8 cellular contexts compared by ENCODE assay signal in the genomic region with DNA sequence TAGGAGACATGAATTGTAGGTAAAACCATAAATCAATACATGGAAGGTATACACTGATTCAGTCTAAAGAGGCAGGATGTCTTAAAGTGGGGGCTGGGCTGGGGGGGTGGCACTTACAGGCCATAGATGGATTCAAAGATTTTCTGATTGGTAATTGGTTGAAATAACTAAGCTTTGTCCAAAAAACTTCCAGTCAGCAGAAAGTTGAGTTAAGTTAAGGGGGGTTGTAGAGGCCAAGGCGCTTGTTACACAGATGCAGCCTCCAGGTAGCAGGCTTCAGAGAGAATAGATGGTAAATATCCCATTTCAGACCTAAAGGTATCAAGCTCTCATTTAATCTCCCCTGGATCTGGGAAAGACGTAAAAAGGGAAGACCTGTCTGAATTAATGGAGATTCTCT.
"Had no signal": no experiment of that assay in that cellular context is flagged by ENCODE, and none has a peak within 500 bp of the region (broad histone marks: within the 10 kb centered on the region; RNA-seq: fewer than 3 reads in every experiment).

No MANE protein-coding gene starts in this region.

- H3K27ac ChIP-seq: HL-60, KMS-11 had no signal

- H3K4me1 Mint-ChIP-seq: IgD-negative memory B cell had no signal

- DNase-seq: IMR-90, KBM-7, KG1 had no signal

- ATAC-seq: K562 had no signal

- H3K4me3 ChIP-seq: K562 had no signal

- H3K4me3 Mint-ChIP-seq: IgD-negative memory B cell had no signal

- H3K27ac Mint-ChIP-seq: IgD-negative memory B cell had no signal

- H3K4me2 ChIP-seq: KMS-11 had no signal

- FAIRE-seq: HTR-8/SVneo, K562 had no signal

- H3K9ac ChIP-seq: KMS-11 had no signal

- H3K27me3 Mint-ChIP-seq: IgD-negative memory B cell had no signal

- H3K36me3 Mint-ChIP-seq: IgD-negative memory B cell had no signal
